Comparison of ENCODE assay signal across 10 cellular contexts in the genomic region with DNA sequence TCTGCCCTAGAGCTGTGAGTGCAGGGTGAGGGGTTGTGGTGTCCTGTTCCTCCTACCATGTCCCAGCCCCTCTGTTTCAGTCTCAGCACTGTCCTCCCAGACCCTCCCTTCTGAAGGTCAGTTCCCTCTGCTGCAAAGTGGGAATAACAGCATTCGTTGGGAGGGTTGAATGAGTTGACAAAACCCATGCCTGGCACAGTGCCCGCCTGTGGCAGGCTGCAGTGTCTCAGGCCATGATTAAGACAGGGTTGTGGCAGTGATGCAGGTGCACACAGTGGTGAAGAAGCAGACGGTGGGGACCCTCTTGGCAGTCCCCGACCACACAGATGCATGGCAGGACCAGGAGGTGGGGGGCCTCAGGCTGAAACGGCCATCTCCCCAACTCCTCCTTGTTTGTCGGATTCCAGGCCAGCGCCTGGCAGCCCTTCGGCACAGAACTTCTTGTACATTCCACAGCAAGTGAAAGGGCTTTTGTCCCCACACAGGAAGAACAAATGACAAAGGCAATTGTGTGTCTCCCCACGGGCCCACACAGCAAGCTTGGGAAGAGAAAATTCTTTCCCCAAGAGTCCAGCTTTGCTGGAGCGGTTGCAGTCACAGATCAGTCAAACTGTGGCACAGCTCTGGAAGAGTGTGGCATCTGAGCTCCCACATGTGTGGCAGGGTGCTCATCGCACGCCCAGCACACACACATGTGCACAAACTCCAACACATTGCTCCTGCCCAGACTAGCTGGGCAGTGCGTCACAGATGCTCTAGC. TPM values are rescaled to one million over a fixed set of nuclear protein-coding genes. Genes with fewer than 3 reads are reported as not detected.
DNase-seq lines count a peak whose midpoint lies in the region; ATAC-seq and TF ChIP-seq lines count a peak whose summit lies in the region.
"Had no signal": no experiment of that assay in that cellular context is flagged by ENCODE, and none has a peak within 500 bp of the region (broad histone marks: within the 10 kb centered on the region; RNA-seq: fewer than 3 reads in every experiment).

No MANE protein-coding gene starts in this region.

- H3K36me3 Mint-ChIP-seq in activated T-cell treated with anti-CD3 and anti-CD28 coated beads, Interleukin-2, amount 50 U/mL, for 72 hours (ENCODE audit: insufficient read depth in 2 of 2): no peaks in the 10 kb centered on the region

- H3K4me3 ChIP-seq in adipocyte (ENCODE audit: low read length): no peak overlapping the region
- H3K4me3 ChIP-seq in mucosa of descending colon: no peak overlapping the region

- H3K9me3 ChIP-seq in adipocyte (ENCODE audit: control insufficient read depth, low read length): no peaks in the 10 kb centered on the region
- no peaks in the 10 kb centered on the region for H3K9me3 ChIP-seq in mucosa of descending colon

- intact Hi-C loops in mucosa of descending colon (cut with DNase I, micrococcal nuclease): loop anchor here in 1 of 2 donors (5.0 kb wide), 1 partner anchor 39 kb away; no protein-coding TSS in a partner anchor

- no peak overlapping the region for H3K27ac Mint-ChIP-seq in activated T-cell treated with anti-CD3 and anti-CD28 coated beads, Interleukin-2, amount 50 U/mL, for 72 hours
- H3K27ac Mint-ChIP-seq: stimulated activated naive CD8-positive, alpha-beta T cell treated with anti-CD3 and anti-CD28 coated beads, Interleukin-15, Interleukin-2, amounts not matched to agents 100 ng/mL and 50 ng/mL, for 24 hours had no signal

- H3K36me3 ChIP-seq in adipocyte (ENCODE audit: control insufficient read depth, insufficient read depth, low read length, severe bottlenecking) (no peaks in the 10 kb centered on the region), mucosa of descending colon (ENCODE audit: low read depth) (no peaks in the 10 kb centered on the region)

- peak; percentile 23 for ATAC-seq in GM18907 (IDR thresholded peaks at IDR 0.05; ENCODE audit: unreplicated experiment)
- peak; percentile 18 for ATAC-seq in HG03025 (IDR thresholded peaks at IDR 0.05; ENCODE audit: low FRiP score, unreplicated experiment)
- ATAC-seq in mucosa of descending colon: peak; percentile 44
- ATAC-seq in activated T-cell treated with anti-CD3 and anti-CD28 coated beads, Interleukin-2, amount 50 U/mL, for 72 hours (replicated peaks in 1 of 2): no peak

- no peaks in the 10 kb centered on the region for H3K27me3 Mint-ChIP-seq in activated T-cell treated with anti-CD3 and anti-CD28 coated beads, Interleukin-2, amount 50 U/mL, for 72 hours (ENCODE audit: low read depth)
- H3K27me3 Mint-ChIP-seq: stimulated activated naive CD8-positive, alpha-beta T cell treated with anti-CD3 and anti-CD28 coated beads, Interleukin-15, Interleukin-2, amounts not matched to agents 100 ng/mL and 50 ng/mL, for 24 hours had no signal

- H3K4me1 ChIP-seq in adipocyte (ENCODE audit: control insufficient read depth, insufficient read depth, low read length) (peaks cover 46% of the 10 kb centered on the region), mucosa of descending colon (ENCODE audit: low read depth) (peaks cover 29% of the 10 kb centered on the region)

- H3K27me3 ChIP-seq in adipocyte (replicated peaks; ENCODE audit: control insufficient read depth, insufficient read depth, low read length): no peaks in the 10 kb centered on the region

- DNase-seq in adipocyte (ENCODE audit: low read depth) (no peak), mucosa of descending colon (peak; percentile 58 to 75 (median 75)), NCI-H510A (lab: John Stamatoyannopoulos, UW) (no peak), NCI-H446 treated with DMSO at 0.1 percent for 48 hours (lab: John Stamatoyannopoulos, UW) (no peak)
- no peak for DNase-seq in activated T-cell treated with anti-CD3 and anti-CD28 coated beads, Interleukin-2, amount 50 U/mL, for 72 hours
- DNase-seq in activated CD4-positive, alpha-beta T cell treated with anti-CD3 and anti-CD28 coated beads for 4 hours: no peak

- TF ChIP-seq CTCF in mucosa of descending colon (IDR thresholded peaks at IDR 0.05): no peak

- H3K9ac ChIP-seq in adipocyte (ENCODE audit: low read length): peak overlapping the region; percentile 20

- H3K4me1 Mint-ChIP-seq in activated T-cell treated with anti-CD3 and anti-CD28 coated beads, Interleukin-2, amount 50 U/mL, for 72 hours (ENCODE audit: low read depth): no peaks in the 10 kb centered on the region

- H3K4me3 Mint-ChIP-seq in activated T-cell treated with anti-CD3 and anti-CD28 coated beads, Interleukin-2, amount 50 U/mL, for 72 hours: no peak overlapping the region
- H3K4me3 Mint-ChIP-seq: stimulated activated naive CD8-positive, alpha-beta T cell treated with anti-CD3 and anti-CD28 coated beads, Interleukin-15, Interleukin-2, amounts not matched to agents 100 ng/mL and 50 ng/mL, for 24 hours had no signal

- H3K9me3 Mint-ChIP-seq in activated T-cell treated with anti-CD3 and anti-CD28 coated beads, Interleukin-2, amount 50 U/mL, for 72 hours: no peaks in the 10 kb centered on the region
- H3K9me3 Mint-ChIP-seq: stimulated activated naive CD8-positive, alpha-beta T cell treated with anti-CD3 and anti-CD28 coated beads, Interleukin-15, Interleukin-2, amounts not matched to agents 100 ng/mL and 50 ng/mL, for 24 hours had no signal

RNA-seq across cellular contexts. Expression of a gene that starts 58.1 kb away (rescaled TPM):
- total RNA-seq in mucosa of descending colon: 1,000 to 10,000 TPM in 2 of 3 donors, 100 to 1,000 TPM in 1; 730 to 1,842 (median 1,636) TPM
- 1 to 10 TPM in 1 of 2 donors, not detected in 1; 1.4 TPM for total RNA-seq in activated T-cell treated with anti-CD3 and anti-CD28 coated beads, Interleukin-2, amount 50 U/mL, for 72 hours
- total RNA-seq: M059J had no signal

Comparison
In these comparisons a context has a peak if more than half of its experiments do, and no peak if none do; other contexts are left out.
1. ATAC-seq: peak in GM18907 (single experiment), HG03025 (single experiment) and mucosa of descending colon (single experiment); none in activated T-cell treated with anti-CD3 and anti-CD28 coated beads, Interleukin-2, amount 50 U/mL, for 72 hours (0 of 2).
2. DNase-seq: peak in mucosa of descending colon (3 of 3); none in adipocyte (single experiment), NCI-H510A (single experiment), activated T-cell treated with anti-CD3 and anti-CD28 coated beads, Interleukin-2, amount 50 U/mL, for 72 hours (0 of 2), NCI-H446 treated with DMSO at 0.1 percent for 48 hours (single experiment) and activated CD4-positive, alpha-beta T cell treated with anti-CD3 and anti-CD28 coated beads for 4 hours (0 of 2).
3. RNA of a gene that starts 58.1 kb away (total RNA-seq): 730 to 1,842 TPM in mucosa of descending colon; 1.4 TPM in activated T-cell treated with anti-CD3 and anti-CD28 coated beads, Interleukin-2, amount 50 U/mL, for 72 hours; every median in the first group is over 100 times any median in the second.